Comparison of ENCODE assay signal across 9 cellular contexts in genomic region chr3:177928156-177928555, GRCh38.
DNase-seq lines count a peak whose midpoint lies in the region; ATAC-seq, FAIRE-seq and TF ChIP-seq lines count a peak whose summit lies in the region.
"Had no signal": no experiment of that assay in that cellular context is flagged by ENCODE, and none has a peak within 500 bp of the region (broad histone marks: within the 10 kb centered on the region; RNA-seq: fewer than 3 reads in every experiment).

No MANE protein-coding gene starts in this region.

- ATAC-seq in GM18858 (IDR thresholded peaks at IDR 0.05; ENCODE audit: unreplicated experiment) (peak; percentile 86), mucosa of descending colon (peak; percentile 99)

- TF ChIP-seq POLR2A in H54 (IDR thresholded peaks at IDR 0.05; ENCODE audit: low read depth, low read length) = no peak

- H3K4me1 ChIP-seq in mucosa of descending colon (ENCODE audit: low read depth) = no peaks in the 10 kb centered on the region

- peak; percentile 36 for DNase-seq in H54 (ENCODE audit: insufficient read length, low spot score)
- DNase-seq in NOMO-1 treated with dmso at 0.1 percent for 144 hours (lab: John Stamatoyannopoulos, UW; ENCODE audit: unreplicated experiment) = peak; percentile 65
- DNase-seq in mucosa of descending colon = no peak
- DNase-seq in stimulated activated CD4-positive, alpha-beta T cell treated with anti-CD3 and anti-CD28 coated beads, Interleukin-1b, Interleukin-23, amount 100 ng/mL, for 48 hours = no peak
- no peak for DNase-seq in NCI-H2029 (lab: John Stamatoyannopoulos, UW)
- DNase-seq in Ammon's horn (ENCODE audit: low spot score) = no peak
- no peak for DNase-seq in D721Med (ENCODE audit: insufficient read length, low spot score)
- DNase-seq: gastrocnemius medialis had no signal

- no peaks in the 10 kb centered on the region for H3K9me3 ChIP-seq in mucosa of descending colon
- H3K9me3 ChIP-seq: gastrocnemius medialis had no signal

- H3K4me3 ChIP-seq in mucosa of descending colon = no peak overlapping the region
- H3K4me3 ChIP-seq: gastrocnemius medialis had no signal

- no peak for TF ChIP-seq CTCF in mucosa of descending colon (IDR thresholded peaks at IDR 0.05)
- no peak for TF ChIP-seq CTCF in D721Med (IDR thresholded peaks at IDR 0.05; ENCODE audit: insufficient read depth, missing control alignments)

- peak; percentile 57 for FAIRE-seq in H54 (lab: Jason Lieb, UNC)
- FAIRE-seq in D721Med (lab: Jason Lieb, UNC) = no peak

- intact Hi-C loops in mucosa of descending colon (cut with DNase I, micrococcal nuclease) = no loop called here

- no peaks in the 10 kb centered on the region for H3K36me3 ChIP-seq in mucosa of descending colon (ENCODE audit: low read depth)
- H3K36me3 ChIP-seq: gastrocnemius medialis had no signal

Comparison
In these comparisons a context has a peak if more than half of its experiments do, and no peak if none do; other contexts are left out.
1. DNase-seq: peak in H54 (single experiment) and NOMO-1 treated with dmso at 0.1 percent for 144 hours (single experiment); none in mucosa of descending colon (0 of 3), stimulated activated CD4-positive, alpha-beta T cell treated with anti-CD3 and anti-CD28 coated beads, Interleukin-1b, Interleukin-23, amount 100 ng/mL, for 48 hours (single experiment), NCI-H2029 (single experiment), Ammon's horn (single experiment) and D721Med (single experiment).